In genomic region chr6:120378582-120379220, GRCh38 we compare ENCODE assay signal across 8 cellular contexts.
DNase-seq lines count a peak whose midpoint lies in the region; ATAC-seq, FAIRE-seq and TF ChIP-seq lines count a peak whose summit lies in the region.

No MANE protein-coding gene starts in this region.

- no peaks in the 10 kb centered on the region for H3K9me3 ChIP-seq in GM23248 (ENCODE audit: low read depth)
- H3K9me3 ChIP-seq in CD8-positive, alpha-beta memory T cell (ENCODE audit: low read length): no peaks in the 10 kb centered on the region
- H3K9me3 ChIP-seq in kidney (ENCODE audit: control insufficient read depth in 1 of 2, low read length in 2 of 2): no peaks in the 10 kb centered on the region

- no peak overlapping the region for H3K4me3 Mint-ChIP-seq in CD8-positive, alpha-beta memory T cell
- no peak overlapping the region for H3K4me3 Mint-ChIP-seq in activated CD4-positive, alpha-beta memory T cell treated with anti-CD3 and anti-CD28 coated beads for 36 hours

- H3K36me3 ChIP-seq in GM23248 (ENCODE audit: low read depth) (no peaks in the 10 kb centered on the region), kidney (ENCODE audit: control insufficient read depth in 1 of 2, insufficient read depth in 2 of 2, low read length in 2 of 2) (no peaks in the 10 kb centered on the region)
- H3K36me3 ChIP-seq in CD8-positive, alpha-beta memory T cell (ENCODE audit: insufficient read depth, low read length): no peaks in the 10 kb centered on the region

- no peak overlapping the region for H2AFZ ChIP-seq in GM23248

- H3K4me1 ChIP-seq in GM23248 (ENCODE audit: insufficient read depth): no peaks in the 10 kb centered on the region
- H3K4me1 ChIP-seq in CD8-positive, alpha-beta memory T cell (ENCODE audit: insufficient read depth, low read length): no peaks in the 10 kb centered on the region
- no peaks in the 10 kb centered on the region for H3K4me1 ChIP-seq in kidney (ENCODE audit: control insufficient read depth in 1 of 2, insufficient read depth in 1 of 2, low read depth in 1 of 2, low read length in 2 of 2)

- H3K4me2 ChIP-seq in GM23248 (ENCODE audit: unreplicated experiment): no peak overlapping the region

- H3F3A ChIP-seq in GM23248 (ENCODE audit: insufficient read depth): no peaks in the 10 kb centered on the region

- CTCF ChIA-PET in CD8-positive, alpha-beta memory T cell (lab: Charles Lee): no interaction called here
- CTCF ChIA-PET in activated CD4-positive, alpha-beta memory T cell treated with anti-CD3 and anti-CD28 coated beads for 36 hours (lab: Charles Lee): no interaction called here

- H3K4me1 Mint-ChIP-seq in CD8-positive, alpha-beta memory T cell: no peaks in the 10 kb centered on the region
- H3K4me1 Mint-ChIP-seq in activated CD4-positive, alpha-beta memory T cell treated with anti-CD3 and anti-CD28 coated beads for 36 hours (ENCODE audit: low read depth): no peaks in the 10 kb centered on the region

- H3K9me2 ChIP-seq in GM23248 (ENCODE audit: insufficient read depth): no peaks in the 10 kb centered on the region

- intact Hi-C loops in activated CD4-positive, alpha-beta memory T cell treated with anti-CD3 and anti-CD28 coated beads for 36 hours (cut with micrococcal nuclease): no loop called here
- intact Hi-C loops in kidney (cut with DNase I): no loop called here

- H3K9me3 Mint-ChIP-seq in CD8-positive, alpha-beta memory T cell: peaks cover 0 to 4% (median 0%) of the 10 kb centered on the region in 5 donors
- peaks cover 3% of the 10 kb centered on the region for H3K9me3 Mint-ChIP-seq in activated CD4-positive, alpha-beta memory T cell treated with anti-CD3 and anti-CD28 coated beads for 36 hours

- TF ChIP-seq CTCF in GM12875 (IDR thresholded peaks at IDR 0.05; ENCODE audit: borderline replicate concordance, insufficient read depth, low read depth, low read length): peak; percentile 36; the same call in 1 of the 2 replicates
- no peak for TF ChIP-seq CTCF in kidney (IDR thresholded peaks at IDR 0.05; ENCODE audit: borderline replicate concordance, extremely low read depth, insufficient read depth)

- in situ Hi-C loops in GM23248 (cut with MboI): no loop called here
- in situ Hi-C loops in KBM-7 (cut with MboI; ENCODE audit: low pct_unique_long_range_greater_than_20kb, low sequenced_read_pairs): no loop called here

- 22 to 25% methylated on average over 3 of the region's 3 CpGs for WGBS in GM23248 (ENCODE audit: low coverage in 1 of 2, low lambda C conversion rate in 2 of 2, missing lambda C conversion rate in 2 of 2), 2 experiments

- POLR2A ChIA-PET in CD8-positive, alpha-beta memory T cell (lab: Charles Lee): no interaction called here
- POLR2A ChIA-PET in activated CD4-positive, alpha-beta memory T cell treated with anti-CD3 and anti-CD28 coated beads for 36 hours (lab: Charles Lee): no interaction called here

- no peaks in the 10 kb centered on the region for H3K27me3 ChIP-seq in GM23248 (replicated peaks; ENCODE audit: insufficient read depth)
- H3K27me3 ChIP-seq in CD8-positive, alpha-beta memory T cell (ENCODE audit: insufficient read depth, low read length, poor library complexity, severe bottlenecking): no peaks in the 10 kb centered on the region

- DNase-seq in GM23248: peak; percentile 41
- peak; percentile 45 for DNase-seq in KBM-7
- DNase-seq in kidney tubule cell (ENCODE audit: low spot score): peak; percentile 50
- no peak for DNase-seq in CD8-positive, alpha-beta memory T cell
- DNase-seq in activated CD4-positive, alpha-beta memory T cell treated with anti-CD3 and anti-CD28 coated beads for 36 hours: no peak
- DNase-seq in kidney: no peak

- H3K36me3 Mint-ChIP-seq in CD8-positive, alpha-beta memory T cell: no peaks in the 10 kb centered on the region
- no peaks in the 10 kb centered on the region for H3K36me3 Mint-ChIP-seq in activated CD4-positive, alpha-beta memory T cell treated with anti-CD3 and anti-CD28 coated beads for 36 hours

- H3K9ac ChIP-seq in GM23248: no peak overlapping the region
- no peak overlapping the region for H3K9ac ChIP-seq in kidney (ENCODE audit: low read length in 2 of 2)

- no peak overlapping the region for H3K4me3 ChIP-seq in GM12875 (ENCODE audit: low read depth, low read length)
- no peak overlapping the region for H3K4me3 ChIP-seq in GM23248
- H3K4me3 ChIP-seq in CD8-positive, alpha-beta memory T cell (ENCODE audit: low read length): no peak overlapping the region
- H3K4me3 ChIP-seq in kidney (ENCODE audit: low read length in 2 of 2): no peak overlapping the region

- H4K20me1 ChIP-seq in GM23248 (ENCODE audit: insufficient read depth): no peaks in the 10 kb centered on the region

- no peak overlapping the region for H3K27ac ChIP-seq in GM23248
- H3K27ac ChIP-seq in CD8-positive, alpha-beta memory T cell (ENCODE audit: low read depth, low read length): no peak overlapping the region
- H3K27ac ChIP-seq in kidney (ENCODE audit: low read depth in 2 of 2, low read length in 2 of 2): no peak overlapping the region

- no peaks in the 10 kb centered on the region for H3K27me3 Mint-ChIP-seq in CD8-positive, alpha-beta memory T cell
- no peaks in the 10 kb centered on the region for H3K27me3 Mint-ChIP-seq in activated CD4-positive, alpha-beta memory T cell treated with anti-CD3 and anti-CD28 coated beads for 36 hours

- peak; percentile 89 for ATAC-seq in SK-N-SH treated with all-trans-retinoic acid at 6 μM for 48 hours

- FAIRE-seq in kidney (lab: Jason Lieb, UNC): no peak

- no peaks in the 10 kb centered on the region for H3K79me2 ChIP-seq in GM23248 (ENCODE audit: insufficient read depth)

- H3K27ac Mint-ChIP-seq in CD8-positive, alpha-beta memory T cell: no peak overlapping the region
- no peak overlapping the region for H3K27ac Mint-ChIP-seq in activated CD4-positive, alpha-beta memory T cell treated with anti-CD3 and anti-CD28 coated beads for 36 hours

TF ChIP-seq in SK-N-SH treated with all-trans-retinoic acid at 6 μM for 48 hours, 23 proteins besides CTCF, POLR2A, EP300 and RAD21:
- TF ChIP-seq RARB (CRISPR knock-in tag; IDR thresholded peaks at IDR 0.05): no peak
- TF ChIP-seq ESRRG (CRISPR knock-in tag; IDR thresholded peaks at IDR 0.05): no peak

Comparison
In these comparisons a context has a peak if more than half of its experiments do, and no peak if none do; other contexts are left out.
1. DNase-seq: peak in GM23248 (single experiment), KBM-7 (single experiment) and kidney tubule cell (single experiment); none in CD8-positive, alpha-beta memory T cell (0 of 5), activated CD4-positive, alpha-beta memory T cell treated with anti-CD3 and anti-CD28 coated beads for 36 hours (single experiment) and kidney (single experiment).